ENCODE assay signal across 24 cellular contexts in the genomic region with DNA sequence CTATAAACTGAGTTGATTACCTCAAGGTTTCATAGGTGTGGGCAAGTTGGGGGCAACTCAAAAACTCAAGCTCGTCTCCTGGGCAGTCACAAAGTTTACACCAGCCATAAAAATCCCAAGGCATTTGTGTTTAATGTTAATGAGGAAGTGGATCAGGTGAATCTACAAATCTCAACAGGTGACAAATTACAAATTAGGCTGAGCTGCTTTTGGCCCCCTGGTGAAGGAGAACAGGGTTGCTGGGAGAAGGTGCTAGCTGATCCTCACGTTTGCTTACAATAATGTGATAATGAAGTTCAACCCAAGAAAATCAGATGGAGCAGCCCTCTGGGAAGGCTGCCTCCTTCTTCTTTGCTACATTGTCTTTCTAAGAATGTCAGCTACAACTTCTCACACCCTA.
"Had no signal": no experiment of that assay in that cellular context is flagged by ENCODE, and none has a peak within 500 bp of the region (broad histone marks: within the 10 kb centered on the region; RNA-seq: fewer than 3 reads in every experiment).

No MANE protein-coding gene starts in this region.

- H3K27me3 ChIP-seq: esophagus muscularis mucosa, foreskin keratinocyte, gastroesophageal sphincter, heart left ventricle, neural progenitor cell, sigmoid colon, spleen, suprapubic skin, vagina had no signal

- H3K4me2 ChIP-seq: neural progenitor cell had no signal

- H3K4me1 ChIP-seq: esophagus muscularis mucosa, foreskin keratinocyte, gastroesophageal sphincter, heart left ventricle, lower lobe of right lung, psoas muscle, sigmoid colon, spleen, suprapubic skin, vagina had no signal

- H3K36me3 ChIP-seq: esophagus muscularis mucosa, gastroesophageal sphincter, heart left ventricle, lower lobe of right lung, neural progenitor cell, sigmoid colon, spleen, suprapubic skin, vagina had no signal

- DNase-seq: effector CD8-positive, alpha-beta T cell; foreskin keratinocyte; heart left ventricle; hippocampal formation; left cardiac atrium; left ventricle myocardium superior; lower lobe of right lung; naive thymus-derived CD4-positive, alpha-beta T cell; psoas muscle; right cardiac atrium; sigmoid colon; spleen; stimulated activated CD4-positive, alpha-beta T cell treated with anti-CD3 and anti-CD28 coated beads, Interleukin-4, amount 100 ng/mL, for 4 hours; stimulated activated naive CD8-positive, alpha-beta T cell treated with anti-CD3 and anti-CD28 coated beads, Interleukin-15, Interleukin-2, amounts not matched to agents 100 U/mL and 50 U/mL, for 24 hours; trophoblast cell had no signal

- H3K9ac ChIP-seq: neural progenitor cell had no signal

- H3K9me3 ChIP-seq: esophagus muscularis mucosa, gastroesophageal sphincter, heart left ventricle, lower lobe of right lung, psoas muscle, sigmoid colon, spleen, suprapubic skin, vagina had no signal

- H3K27ac ChIP-seq: esophagus muscularis mucosa, foreskin keratinocyte, gastroesophageal sphincter, heart left ventricle, lower lobe of right lung, neural progenitor cell, psoas muscle, sigmoid colon, spleen, suprapubic skin, vagina had no signal

- FAIRE-seq: colon, endothelial cell of umbilical vein, islet of Langerhans had no signal

- ATAC-seq: foreskin keratinocyte; gastroesophageal sphincter; heart left ventricle; left cardiac atrium; left ventricle myocardium superior; naive thymus-derived CD4-positive, alpha-beta T cell; psoas muscle; right cardiac atrium; stimulated activated memory B cell treated with anti-CD40 and anti-IgM and Interleukin-4, amounts not matched to agents 10 μg/mL and 1 μg/mL and 100 μg/mL, for 72 hours; stimulated activated naive CD8-positive, alpha-beta T cell treated with anti-CD3 and anti-CD28 coated beads, Interleukin-15, Interleukin-2, amounts not matched to agents 100 U/mL and 50 U/mL, for 24 hours had no signal

- H3K4me3 ChIP-seq: esophagus muscularis mucosa, gastroesophageal sphincter, heart left ventricle, lower lobe of right lung, neural progenitor cell, psoas muscle, sigmoid colon, spleen, suprapubic skin, vagina had no signal
